In genomic region chr3:23830869-23831484, GRCh38 we compare ENCODE assay signal across 9 cellular contexts. TPM values are rescaled to one million over a fixed set of nuclear protein-coding genes. Genes with fewer than 3 reads are reported as not detected.
DNase-seq lines count a peak whose midpoint lies in the region; ATAC-seq and TF ChIP-seq lines count a peak whose summit lies in the region.
"Had no signal": no experiment of that assay in that cellular context is flagged by ENCODE, and none has a peak within 500 bp of the region (broad histone marks: within the 10 kb centered on the region; RNA-seq: fewer than 3 reads in every experiment).

No MANE protein-coding gene starts in this region.

- no peaks in the 10 kb centered on the region for H3K27me3 ChIP-seq in gastroesophageal sphincter

- H3K36me3 ChIP-seq in HEK293 (ENCODE audit: control insufficient read depth in 2 of 2, insufficient read depth in 1 of 2, low read length in 2 of 2) (no peaks in the 10 kb centered on the region), gastroesophageal sphincter (no peaks in the 10 kb centered on the region)

- TF ChIP-seq CTCF in HEK293 (tag by site-specific recombination; IDR thresholded peaks at IDR 0.05) (no peak), gastroesophageal sphincter (IDR thresholded peaks at IDR 0.05) (no peak)

- no peak for TF ChIP-seq POLR2A in gastroesophageal sphincter (IDR thresholded peaks at IDR 0.05)

- no peaks in the 10 kb centered on the region for H3K36me3 Mint-ChIP-seq in naive B cell

- no peak overlapping the region for H3K27ac ChIP-seq in HEK293 (ENCODE audit: extremely low read depth, low read depth, low read length)
- H3K27ac ChIP-seq in gastroesophageal sphincter: no peak overlapping the region
- H3K27ac ChIP-seq: 22Rv1 had no signal

- no peaks in the 10 kb centered on the region for H3K9me3 ChIP-seq in HEK293 (ENCODE audit: control insufficient read depth, insufficient read depth, low read depth, low read length)
- no peaks in the 10 kb centered on the region for H3K9me3 ChIP-seq in gastroesophageal sphincter

- peaks cover 12% of the 10 kb centered on the region for H3K4me1 ChIP-seq in HEK293 (ENCODE audit: control insufficient read depth, insufficient read depth, low read length)
- peaks cover 0 to 62% (median 0%) of the 10 kb centered on the region in 3 donors for H3K4me1 ChIP-seq in gastroesophageal sphincter

- no peak overlapping the region for H3K4me3 ChIP-seq in HEK293 (ENCODE audit: low read depth, low read length)
- H3K4me3 ChIP-seq in gastroesophageal sphincter: no peak overlapping the region

- CTCF ChIA-PET in HEK293 (lab: Yijun Ruan, JAX): no interaction called here

- POLR2A ChIA-PET in HEK293 (lab: Yijun Ruan, JAX): no interaction called here

- DNase-seq in NCI-H82 (lab: John Stamatoyannopoulos, UW) (peak; percentile 30), NCI-H82 treated with DMSO at 0.1 percent for 48 hours (lab: John Stamatoyannopoulos, UW; ENCODE audit: unreplicated experiment) (no peak), naive B cell (no peak), NCI-H1092 (lab: John Stamatoyannopoulos, UW) (no peak), NOMO-1 (lab: John Stamatoyannopoulos, UW; ENCODE audit: unreplicated experiment in 2 of 2) (no peak)

- H3K4me1 Mint-ChIP-seq in naive B cell: peaks cover 53 to 80% (median 66%) of the 10 kb centered on the region in 3 donors

- ATAC-seq in HG03571 (IDR thresholded peaks at IDR 0.05; ENCODE audit: unreplicated experiment) (peak; percentile 79), naive B cell (ENCODE audit: low read depth in 2 of 2) (no peak), gastroesophageal sphincter (no peak)

- H3K4me3 Mint-ChIP-seq in naive B cell: peak overlapping the region in 6 of 8 donors; percentile 1 to 82 (median 66)

- H3K9me3 Mint-ChIP-seq in naive B cell: no peaks in the 10 kb centered on the region

- H3K27me3 Mint-ChIP-seq in naive B cell: no peaks in the 10 kb centered on the region

- WGBS in gastroesophageal sphincter (ENCODE audit: low coverage in 1 of 2), 2 donors: 65 to 77% methylated on average over 4 to 5 of the region's 5 CpGs

- peak overlapping the region in 4 of 6 donors; percentile 12 to 91 (median 80) for H3K27ac Mint-ChIP-seq in naive B cell

- no peak for TF ChIP-seq EP300 in gastroesophageal sphincter (IDR thresholded peaks at IDR 0.05)

TF ChIP-seq in HEK293, 187 proteins besides CTCF, POLR2A, EP300 and RAD21:
- TF ChIP-seq ZBTB17 (tag by site-specific recombination; IDR thresholded peaks at IDR 0.05) (peak; percentile 34; the same call in 1 of the 2 replicates), ZNF391 (tag by site-specific recombination; IDR thresholded peaks at IDR 0.05; ENCODE audit: borderline replicate concordance, low read depth) (no peak), ZBTB11 (tag by site-specific recombination; conservative IDR thresholded peaks at IDR 0.05; ENCODE audit: low read depth) (no peak)

RNA-seq across cellular contexts. Expression of gene UBE2E1, which starts 25.2 kb away (rescaled TPM):
- polyA plus RNA-seq in naive B cell (ENCODE audit: low read depth in 6 of 6): 10 to 100 TPM in 5 of 6 donors, 1 to 10 TPM in 1; 8.7 to 33.7 (median 18.1) TPM
- total RNA-seq in gastroesophageal sphincter: 100 to 1,000 TPM in 3 of 4 donors, 10 to 100 TPM in 1; 89.4 to 153 (median 121) TPM
